Comparison of ENCODE assay signal across 9 cellular contexts in the genomic region with DNA sequence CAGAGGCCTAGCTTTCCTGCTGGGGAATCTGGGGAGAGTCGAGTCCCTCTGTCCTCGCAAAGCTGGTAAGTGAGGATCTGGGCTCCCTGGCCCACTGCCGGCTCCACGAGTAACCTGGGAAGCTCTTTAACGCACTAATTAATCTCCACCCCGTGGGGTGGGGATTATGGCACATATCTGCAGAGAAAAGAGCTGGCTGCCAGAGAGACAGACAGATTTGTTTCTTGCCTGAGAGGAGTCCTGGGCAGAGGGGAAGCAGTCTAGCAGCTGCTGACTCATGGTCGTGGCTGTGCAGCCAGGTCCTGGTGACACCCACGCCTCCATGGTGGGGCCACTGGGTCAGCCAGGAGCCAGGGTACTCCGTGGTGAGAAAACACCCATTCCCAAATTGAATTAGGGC. TPM values are rescaled to one million over a fixed set of nuclear protein-coding genes. Genes with fewer than 3 reads are reported as not detected.
DNase-seq lines count a peak whose midpoint lies in the region; ATAC-seq and TF ChIP-seq lines count a peak whose summit lies in the region.
"Had no signal": no experiment of that assay in that cellular context is flagged by ENCODE, and none has a peak within 500 bp of the region (broad histone marks: within the 10 kb centered on the region; RNA-seq: fewer than 3 reads in every experiment).

No MANE protein-coding gene starts in this region.

- H4K20me1 ChIP-seq in neural progenitor cell (ENCODE audit: low read depth), result peaks cover 34% of the 10 kb centered on the region

- TF ChIP-seq CTCF in AG04450 (IDR thresholded peaks at IDR 0.05; ENCODE audit: low read depth, low read length), result no peak
- no peak for TF ChIP-seq CTCF in epithelial cell of proximal tubule (conservative IDR thresholded peaks at IDR 0.05; ENCODE audit: low read depth, low read length)
- TF ChIP-seq CTCF in neural progenitor cell (IDR thresholded peaks at IDR 0.05), result no peak

- H3K79me2 ChIP-seq in neural progenitor cell (ENCODE audit: low read depth), result no peaks in the 10 kb centered on the region

- peaks cover 9% of the 10 kb centered on the region for H3K27me3 Mint-ChIP-seq in neural progenitor cell (ENCODE audit: insufficient read depth, low read depth)
- H3K27me3 Mint-ChIP-seq in activated CD4-positive, alpha-beta T cell treated with anti-CD3 and anti-CD28 coated beads for 36 hours, result peaks cover 13% of the 10 kb centered on the region

- H3K4me1 Mint-ChIP-seq in neural progenitor cell, result peaks cover 50% of the 10 kb centered on the region
- no peaks in the 10 kb centered on the region for H3K4me1 Mint-ChIP-seq in activated CD4-positive, alpha-beta T cell treated with anti-CD3 and anti-CD28 coated beads for 36 hours

- H3K4me2 ChIP-seq in neural progenitor cell, result peak overlapping the region; percentile 54

- H3K9me3 ChIP-seq in AG04450 (ENCODE audit: control insufficient read depth, insufficient read depth, low read length) (no peaks in the 10 kb centered on the region; the same call in 1 of the 2 replicates), neural progenitor cell (ENCODE audit: low read depth) (no peaks in the 10 kb centered on the region)

- peak overlapping the region; percentile 48 for H3K4me3 Mint-ChIP-seq in neural progenitor cell
- no peak overlapping the region for H3K4me3 Mint-ChIP-seq in activated CD4-positive, alpha-beta T cell treated with anti-CD3 and anti-CD28 coated beads for 36 hours
- H3K4me3 Mint-ChIP-seq: CD4-positive, alpha-beta T cell had no signal

- no peak for DNase-seq in AG04450 (ENCODE audit: low read depth, low spot score)
- DNase-seq in OCI-M1 (lab: John Stamatoyannopoulos, UW), result peak; percentile 15
- peak; percentile 13 for DNase-seq in epithelial cell of proximal tubule (ENCODE audit: low read depth)
- DNase-seq in neural progenitor cell (ENCODE audit: low spot score), result peak; percentile 60
- DNase-seq in NCI-H2081 (lab: John Stamatoyannopoulos, UW), result no peak
- DNase-seq in activated CD4-positive, alpha-beta T cell treated with anti-CD3 and anti-CD28 coated beads for 36 hours, result no peak
- DNase-seq: CD4-positive, alpha-beta T cell had no signal

- no peaks in the 10 kb centered on the region for H3K36me3 Mint-ChIP-seq in neural progenitor cell
- no peaks in the 10 kb centered on the region for H3K36me3 Mint-ChIP-seq in activated CD4-positive, alpha-beta T cell treated with anti-CD3 and anti-CD28 coated beads for 36 hours (ENCODE audit: low read depth)

- H3K27me3 ChIP-seq in AG04450 (ENCODE audit: control insufficient read depth, insufficient read depth, low read length) (no peaks in the 10 kb centered on the region), neural progenitor cell (no peaks in the 10 kb centered on the region)

- intact Hi-C loops in activated CD4-positive, alpha-beta T cell treated with anti-CD3 and anti-CD28 coated beads for 36 hours (cut with DNase I, micrococcal nuclease), result no loop called here

- no peak overlapping the region for H3K9ac ChIP-seq in neural progenitor cell

- H3K4me1 ChIP-seq in neural progenitor cell, result peaks cover 28% of the 10 kb centered on the region

- H3K27ac Mint-ChIP-seq in neural progenitor cell, result peak overlapping the region; percentile 76
- H3K27ac Mint-ChIP-seq in activated CD4-positive, alpha-beta T cell treated with anti-CD3 and anti-CD28 coated beads for 36 hours, result no peak overlapping the region
- H3K27ac Mint-ChIP-seq: CD4-positive, alpha-beta T cell had no signal

- H2AFZ ChIP-seq in neural progenitor cell (replicated peaks), result no peak overlapping the region

- no peak overlapping the region for H3K4me3 ChIP-seq in AG04450 (ENCODE audit: low read depth, low read length)
- peak overlapping the region; percentile 2 for H3K4me3 ChIP-seq in epithelial cell of proximal tubule (ENCODE audit: low read depth, low read length)
- no peak overlapping the region for H3K4me3 ChIP-seq in neural progenitor cell

- ATAC-seq in GM19035 (IDR thresholded peaks at IDR 0.05; ENCODE audit: unreplicated experiment), result no peak
- no peak for ATAC-seq in GM19351 (IDR thresholded peaks at IDR 0.05; ENCODE audit: unreplicated experiment)
- no peak for ATAC-seq in activated CD4-positive, alpha-beta T cell treated with anti-CD3 and anti-CD28 coated beads for 36 hours

- H3F3A ChIP-seq in neural progenitor cell (ENCODE audit: low read depth), result peaks cover 24% of the 10 kb centered on the region

- H3K36me3 ChIP-seq in neural progenitor cell, result no peaks in the 10 kb centered on the region

- CTCF ChIA-PET in AG04450 (lab: Charles Lee), result interaction anchor here (1.0 to 1.1 kb wide), 2 partner anchors 11 to 105 kb away, joined by 3 to 11 read pairs; no protein-coding TSS in a partner anchor
- CTCF ChIA-PET in activated CD4-positive, alpha-beta T cell treated with anti-CD3 and anti-CD28 coated beads for 36 hours (lab: Charles Lee), result no interaction called here

- no peaks in the 10 kb centered on the region for H3K9me3 Mint-ChIP-seq in neural progenitor cell
- H3K9me3 Mint-ChIP-seq in activated CD4-positive, alpha-beta T cell treated with anti-CD3 and anti-CD28 coated beads for 36 hours (ENCODE audit: low read depth), result no peaks in the 10 kb centered on the region
- H3K9me3 Mint-ChIP-seq: CD4-positive, alpha-beta T cell had no signal

- POLR2A ChIA-PET in AG04450 (lab: Yijun Ruan, JAX), result interaction anchor here (0.6 to 1.5 kb wide), 2 partner anchors 11 to 72 kb away, joined by 3 to 4 read pairs; no protein-coding TSS in a partner anchor
- POLR2A ChIA-PET in activated CD4-positive, alpha-beta T cell treated with anti-CD3 and anti-CD28 coated beads for 36 hours (lab: Charles Lee), result no interaction called here

- H3K27ac ChIP-seq in AG04450 (ENCODE audit: low read depth, low read length) (peak overlapping the region; percentile 91), neural progenitor cell (no peak overlapping the region)

RNA-seq across cellular contexts. Expression of gene SORCS2, which starts 14.0 kb away (rescaled TPM):
- 0.29 and 0.65 TPM in 2 replicates for polyA plus RNA-seq in AG04450 (2011; rRNA removed)
- polyA minus RNA-seq in AG04450 (2011; rRNA and poly(A)+ RNA removed), result 0.48 and 1.2 TPM in 2 replicates
- 0.22 and 0.29 TPM in 2 replicates for total RNA-seq in epithelial cell of proximal tubule
- total RNA-seq in neural progenitor cell (ENCODE audit: low replicate concordance), result 5.2 and 12.9 TPM in 2 replicates
- under 1 TPM in 1 of 2 experiments, not detected in 1; 0.04 TPM for total RNA-seq in activated CD4-positive, alpha-beta T cell treated with anti-CD3 and anti-CD28 coated beads for 36 hours
- total RNA-seq: CD4-positive, alpha-beta T cell had no signal

Comparison
In these comparisons a context has a peak if more than half of its experiments do, and no peak if none do; other contexts are left out.
1. DNase-seq: peak in OCI-M1 (single experiment), epithelial cell of proximal tubule (single experiment) and neural progenitor cell (single experiment); none in AG04450 (single experiment), NCI-H2081 (0 of 2) and activated CD4-positive, alpha-beta T cell treated with anti-CD3 and anti-CD28 coated beads for 36 hours (single experiment).